ENCODE assay signal across 11 cellular contexts in the genomic region with DNA sequence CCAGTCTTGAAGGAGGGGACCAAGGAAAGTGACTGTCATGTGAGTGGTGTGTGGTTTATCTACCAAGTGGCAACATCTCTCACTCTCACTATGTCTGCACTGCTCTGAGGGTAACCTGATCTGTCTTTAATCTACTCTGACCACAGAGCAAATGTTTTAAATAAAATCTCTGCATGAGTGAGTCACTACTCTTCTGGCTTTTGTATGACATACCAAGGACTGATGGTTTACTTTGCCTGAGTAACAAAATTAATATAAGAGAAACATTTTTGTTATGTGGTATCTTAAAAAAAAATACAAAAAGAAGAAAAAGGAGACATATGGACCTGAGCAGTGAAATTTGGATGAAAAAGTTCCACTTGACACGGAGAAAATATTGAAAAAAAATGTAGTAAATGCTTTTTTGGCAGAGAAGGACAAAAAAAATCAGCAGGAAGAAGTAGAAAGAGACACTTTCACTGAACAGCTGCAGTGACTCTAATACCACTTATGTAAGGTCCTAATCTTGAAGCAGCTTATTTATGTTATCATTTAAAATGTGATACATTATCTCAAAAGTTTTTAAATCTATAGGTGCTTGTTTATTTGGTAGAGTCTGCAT.
DNase-seq lines count a peak whose midpoint lies in the region; ATAC-seq and TF ChIP-seq lines count a peak whose summit lies in the region.
"Had no signal": no experiment of that assay in that cellular context is flagged by ENCODE, and none has a peak within 500 bp of the region (broad histone marks: within the 10 kb centered on the region; RNA-seq: fewer than 3 reads in every experiment).

No MANE protein-coding gene starts in this region.

- ATAC-seq in HG02970 (IDR thresholded peaks at IDR 0.05; ENCODE audit: low FRiP score, unreplicated experiment) (no peak), HG03457 (IDR thresholded peaks at IDR 0.05; ENCODE audit: unreplicated experiment) (no peak)

- no peaks in the 10 kb centered on the region for H3K9me2 ChIP-seq in OCI-LY1 (ENCODE audit: low read depth, low read length)

- H3K9ac ChIP-seq in OCI-LY1 (ENCODE audit: low read length), result peak overlapping the region; percentile 34

- H3F3A ChIP-seq in OCI-LY1 (ENCODE audit: insufficient read depth, low read length), result peaks cover 3% of the 10 kb centered on the region; the same call in 1 of the 2 replicates

- H3K4me1 ChIP-seq in OCI-LY1 (ENCODE audit: insufficient read depth, low read length, severe bottlenecking), result peaks cover 23% of the 10 kb centered on the region

- H3K27ac ChIP-seq in OCI-LY1 (ENCODE audit: low read depth, low read length, poor library complexity, severe bottlenecking), result peak overlapping the region; percentile 93
- H3K27ac ChIP-seq: VCaP had no signal

- TF ChIP-seq CTCF in OCI-LY1 (IDR thresholded peaks at IDR 0.05; ENCODE audit: low read length), result no peak

- DNase-seq in H4 (ENCODE audit: low spot score) (peak; percentile 95), fibroblast of gingiva (ENCODE audit: low read depth) (peak; percentile 88), skeletal muscle cell (ENCODE audit: low read depth) (peak; percentile 64), 8988T (no peak), mucosa of gallbladder (ENCODE audit: low spot score) (no peak)
- DNase-seq: activated naive CD8-positive, alpha-beta T cell treated with anti-CD3 and anti-CD28 coated beads, Interleukin-2, amount 10 ng/mL, durations not matched to agents 7 days and 5 days; right cardiac atrium had no signal

- no peaks in the 10 kb centered on the region for H3K79me2 ChIP-seq in OCI-LY1 (ENCODE audit: insufficient read depth, low read length)

- no peaks in the 10 kb centered on the region for H3K36me3 ChIP-seq in OCI-LY1 (ENCODE audit: insufficient read depth, low read length)

- no peak overlapping the region for H2AFZ ChIP-seq in OCI-LY1 (ENCODE audit: low read length)

- H3K4me2 ChIP-seq in OCI-LY1 (ENCODE audit: low read length), result peak overlapping the region; percentile 59

- H3K4me3 ChIP-seq in OCI-LY1 (ENCODE audit: low read depth, low read length, poor library complexity, severe bottlenecking) (peak overlapping the region; percentile 31), skeletal muscle cell (ENCODE audit: low read depth, low read length) (no peak overlapping the region)

- H3K9me3 ChIP-seq in OCI-LY1 (ENCODE audit: low read length), result peaks cover 13% of the 10 kb centered on the region

- no peaks in the 10 kb centered on the region for H3K27me3 ChIP-seq in OCI-LY1 (ENCODE audit: insufficient read depth, low read length)

- H4K20me1 ChIP-seq in OCI-LY1 (ENCODE audit: insufficient read depth, low read length), result no peaks in the 10 kb centered on the region

Comparison
In these comparisons a context has a peak if more than half of its experiments do, and no peak if none do; other contexts are left out.
1. DNase-seq: peak in H4 (single experiment), fibroblast of gingiva (single experiment) and skeletal muscle cell (single experiment); none in 8988T (single experiment) and mucosa of gallbladder (single experiment).